Comparison of ENCODE assay signal across 8 cellular contexts in genomic region chr2:43594875-43595274, GRCh38. TPM values are rescaled to one million over a fixed set of nuclear protein-coding genes. Genes with fewer than 3 reads are reported as not detected.
DNase-seq lines count a peak whose midpoint lies in the region; ATAC-seq and TF ChIP-seq lines count a peak whose summit lies in the region.

No MANE protein-coding gene starts in this region.

- H3K4me1 ChIP-seq in esophagus squamous epithelium: peaks cover 10 to 25% (median 13%) of the 10 kb centered on the region in 3 donors
- peaks cover 11% of the 10 kb centered on the region for H3K4me1 ChIP-seq in psoas muscle

- H3K4me3 ChIP-seq in GM06990 (replicated peaks; ENCODE audit: low read depth, low read length) (peak overlapping the region; percentile 84), esophagus squamous epithelium (peak overlapping the region; percentile 74 to 84 (median 82)), psoas muscle (peak overlapping the region; percentile 85)

- H3K9me3 ChIP-seq in esophagus squamous epithelium: no peaks in the 10 kb centered on the region
- no peaks in the 10 kb centered on the region for H3K9me3 ChIP-seq in psoas muscle

- TF ChIP-seq CTCF in GM06990 (IDR thresholded peaks at IDR 0.05; ENCODE audit: insufficient read depth, low read length, poor library complexity, severe bottlenecking) (no peak), esophagus squamous epithelium (IDR thresholded peaks at IDR 0.05) (no peak), psoas muscle (IDR thresholded peaks at IDR 0.05) (no peak)

- WGBS in esophagus squamous epithelium, 2 donors: 82 to 89% methylated on average over 3 of the region's 3 CpGs
- 86 to 92% (median 92%) methylated on average over 3 of the region's 3 CpGs for WGBS in psoas muscle, 3 donors

- H3K27me3 ChIP-seq in GM06990 (replicated peaks; ENCODE audit: control insufficient read depth, insufficient read depth, low read length): no peaks in the 10 kb centered on the region
- no peaks in the 10 kb centered on the region for H3K27me3 ChIP-seq in esophagus squamous epithelium
- peaks cover 0 to 4% (median 3%) of the 10 kb centered on the region in 3 donors for H3K27me3 ChIP-seq in psoas muscle (ENCODE audit: insufficient read depth in 3 of 3, low read length in 2 of 3)

- H3K27ac ChIP-seq in esophagus squamous epithelium (peak overlapping the region in 2 of 4 donors; percentile 87 to 93), psoas muscle (no peak overlapping the region)

- no peak for TF ChIP-seq POLR2A in esophagus squamous epithelium (IDR thresholded peaks at IDR 0.05)

- DNase-seq in GM06990 (ENCODE audit: extremely low read depth, insufficient read length) (no peak), RKO (ENCODE audit: low spot score) (peak; percentile 14), esophagus squamous epithelium (lab: John Stamatoyannopoulos, UW) (no peak), psoas muscle (no peak), KG1 (lab: John Stamatoyannopoulos, UW) (no peak), foreskin melanocyte (no peak), NCI-H1417 treated with DMSO at 0.1 percent for 48 hours (lab: John Stamatoyannopoulos, UW) (no peak)
- DNase-seq in activated effector memory CD4-positive, alpha-beta T cell treated with anti-CD3 and anti-CD28 coated beads, Interleukin-2, amount 50 U/mL, for 16 hours: no peak

- intact Hi-C loops in esophagus squamous epithelium (cut with DNase I): no loop called here
- intact Hi-C loops in psoas muscle (cut with DNase I): no loop called here

- ATAC-seq in psoas muscle: no peak

- peaks cover 3% of the 10 kb centered on the region; the same call in 1 of the 2 replicates for H3K36me3 ChIP-seq in GM06990 (ENCODE audit: control insufficient read depth, insufficient read depth, low read length)
- peaks cover 3 to 26% (median 3%) of the 10 kb centered on the region in 3 donors for H3K36me3 ChIP-seq in esophagus squamous epithelium
- peaks cover 0 to 25% of the 10 kb centered on the region in 2 donors for H3K36me3 ChIP-seq in psoas muscle (ENCODE audit: insufficient read depth in 1 of 2, low read depth in 1 of 2)

RNA-seq across cellular contexts. Expression of gene THADA, which starts 1.0 kb away (rescaled TPM):
- total RNA-seq in esophagus squamous epithelium (10 to 100 TPM; 14.0 to 32.2 (median 21.0) TPM), psoas muscle (10 to 100 TPM; 11.4 to 17.4 (median 12.9) TPM)
- 10 to 100 TPM in 2 of 3 donors, 1 to 10 TPM in 1; 8.1 to 11.6 (median 11.3) TPM for polyA plus RNA-seq in psoas muscle

RNA-seq across cellular contexts. Expression of gene PLEKHH2, which starts 42.2 kb away (rescaled TPM):
- total RNA-seq in esophagus squamous epithelium (10 to 100 TPM in 2 of 4 donors, 1 to 10 TPM in 2; 1.7 to 25.7 (median 8.3) TPM), psoas muscle (1 to 10 TPM in 1 of 4 donors, under 1 TPM in 3; 0.34 to 2.2 (median 0.56) TPM)
- under 1 TPM; 0.14 to 0.39 (median 0.38) TPM for polyA plus RNA-seq in psoas muscle
